Comparison of ENCODE assay signal across 8 cellular contexts in the genomic region with DNA sequence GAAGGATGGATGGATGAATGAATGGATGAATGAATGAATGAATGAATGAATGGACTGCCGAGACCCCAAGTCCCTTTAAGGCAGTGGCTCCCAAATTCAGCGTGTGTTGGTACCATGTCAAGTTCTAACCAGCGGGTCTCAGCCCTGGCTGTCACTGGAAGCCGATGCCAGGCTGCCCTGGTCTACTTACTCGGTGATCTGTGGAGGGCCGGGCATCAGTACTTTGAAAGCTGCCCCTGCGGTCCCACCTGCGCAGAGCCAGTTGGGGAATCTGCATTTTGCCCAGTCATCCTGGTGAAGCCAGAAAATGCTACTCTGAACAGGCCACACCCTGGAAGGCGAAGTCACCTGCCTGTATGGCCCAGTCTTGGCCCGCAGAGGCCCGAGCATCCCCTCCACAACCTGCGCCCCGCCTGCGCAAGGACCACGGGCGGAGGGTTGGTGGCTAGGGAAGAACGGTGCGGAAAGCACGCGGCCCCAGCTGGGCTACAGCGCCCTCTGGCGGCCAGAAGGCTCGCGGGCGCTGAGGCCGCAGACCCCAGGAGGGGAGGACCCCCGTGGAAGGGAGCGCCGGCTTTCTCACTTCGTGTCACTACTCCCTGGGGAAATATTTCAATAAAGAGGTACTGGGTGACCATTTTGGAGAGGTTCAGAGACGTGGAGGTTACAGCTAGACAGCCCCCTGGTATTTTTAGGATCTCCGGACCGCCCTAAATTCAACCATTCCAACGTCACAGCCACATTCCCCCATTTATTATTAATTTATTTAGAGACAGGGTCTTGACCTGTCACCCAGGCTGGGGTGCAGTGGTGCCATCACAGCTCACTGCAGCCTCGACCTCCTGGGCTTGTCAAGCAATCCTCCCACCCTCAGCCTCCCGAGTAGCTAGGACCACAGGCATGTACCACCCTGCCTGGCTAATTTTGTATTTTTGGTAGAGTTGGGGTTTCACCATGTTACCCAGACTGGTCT.
DNase-seq lines count a peak whose midpoint lies in the region; ATAC-seq, FAIRE-seq and TF ChIP-seq lines count a peak whose summit lies in the region.

No MANE protein-coding gene starts in this region.

- H3K9ac ChIP-seq in parathyroid adenoma: no peak overlapping the region

- ATAC-seq in GM21360 (IDR thresholded peaks at IDR 0.05; ENCODE audit: unreplicated experiment): peak; percentile 39
- ATAC-seq in GM21723 (IDR thresholded peaks at IDR 0.05; ENCODE audit: unreplicated experiment): no peak

- TF ChIP-seq CTCF in AG10803 (conservative IDR thresholded peaks at IDR 0.05; ENCODE audit: low read length) (peak; percentile 87), foreskin fibroblast (IDR thresholded peaks at IDR 0.05; ENCODE audit: low read depth, low read length) (peak; percentile 99), parathyroid adenoma (IDR thresholded peaks at IDR 0.05) (peak; percentile 100)

- H3K4me1 ChIP-seq in parathyroid adenoma: peaks cover 35% of the 10 kb centered on the region

- H3K79me2 ChIP-seq in parathyroid adenoma: no peaks in the 10 kb centered on the region

- no peaks in the 10 kb centered on the region for H3K27me3 ChIP-seq in parathyroid adenoma (ENCODE audit: control insufficient read depth, insufficient read depth, low read length)

- no peak overlapping the region for H3K4me3 ChIP-seq in AG10803 (ENCODE audit: low read length)
- no peak overlapping the region for H3K4me3 ChIP-seq in foreskin fibroblast (ENCODE audit: low read depth in 1 of 2, low read length in 2 of 2)
- H3K4me3 ChIP-seq in parathyroid adenoma (ENCODE audit: low read depth, low read length): no peak overlapping the region

- peak; percentile 63 for FAIRE-seq in urothelium cell line (lab: Jason Lieb, UNC)

- no peak overlapping the region for H3K4me2 ChIP-seq in parathyroid adenoma (ENCODE audit: low read length)

- H3K9me3 ChIP-seq in parathyroid adenoma (ENCODE audit: control insufficient read depth, low read length): no peaks in the 10 kb centered on the region

- H3K36me3 ChIP-seq in parathyroid adenoma (ENCODE audit: control insufficient read depth, insufficient read depth, low read length): no peaks in the 10 kb centered on the region

- H3K27ac ChIP-seq in parathyroid adenoma: no peak overlapping the region

- peak overlapping the region; percentile 62 for H2AFZ ChIP-seq in parathyroid adenoma

- peak; percentile 24 for DNase-seq in AG10803 (ENCODE audit: low read depth)
- peak; percentile 59 for DNase-seq in NOMO-1 treated with DMSO at 0.1 percent for 48 hours (lab: John Stamatoyannopoulos, UW; ENCODE audit: unreplicated experiment)
- DNase-seq in activated T-cell treated with anti-CD3 and anti-CD28 coated beads, Interleukin-2, amount 50 U/mL, for 48 hours: peak; percentile 78 to 79
- peak in 1 of 2 donors; percentile 71 for DNase-seq in foreskin fibroblast
- peak; percentile 72 for DNase-seq in urothelium cell line (ENCODE audit: low spot score)
